Comparison of ENCODE assay signal across 11 cellular contexts in genomic region chr7:91473619-91474018, GRCh38.
"Had no signal": no experiment of that assay in that cellular context is flagged by ENCODE, and none has a peak within 500 bp of the region (broad histone marks: within the 10 kb centered on the region; RNA-seq: fewer than 3 reads in every experiment).

No MANE protein-coding gene starts in this region.

- H3K4me2 ChIP-seq: GM23338 had no signal

- H3K4me3 ChIP-seq: GM23248, GM23338, HAP-1 had no signal

- H3K4me1 ChIP-seq: HAP-1 had no signal

- H3K27ac ChIP-seq: GM23248 had no signal

- FAIRE-seq: H1, H54 had no signal

- H3K9me3 ChIP-seq: HAP-1 had no signal

- H3K36me3 ChIP-seq: HAP-1 had no signal

- ATAC-seq: GM23338, HCT116 had no signal

- H2AFZ ChIP-seq: GM23248, GM23338 had no signal

- H3K9ac ChIP-seq: GM23248 had no signal

- DNase-seq: GM23248, GOT3, H7, H9, HCEC 1CT, HFFc6 had no signal
